ENCODE assay signal across 1 cellular context in genomic region chr1:228194921-228195812, GRCh38.
TF ChIP-seq lines count a peak whose summit lies in the region.

No MANE protein-coding gene starts in this region.

TF ChIP-seq in SK-N-SH, 30 proteins besides CTCF, POLR2A, EP300 and RAD21 (continued from another document):
- TF ChIP-seq REST (IDR thresholded peaks at IDR 0.05; ENCODE audit: low read depth, low read length) (no peak), FOSL2 (IDR thresholded peaks at IDR 0.05; ENCODE audit: borderline replicate concordance, low read depth) (no peak), TAF1 (IDR thresholded peaks at IDR 0.05; ENCODE audit: borderline replicate concordance, low read depth, low read length) (no peak), MXI1 (IDR thresholded peaks at IDR 0.05; ENCODE audit: low read depth, low read length) (no peak)
